ENCODE assay signal across 10 cellular contexts in genomic region chr17:4703330-4703691, GRCh38. TPM values are rescaled to one million over a fixed set of nuclear protein-coding genes. Genes with fewer than 3 reads are reported as not detected.
DNase-seq lines count a peak whose midpoint lies in the region; ATAC-seq and TF ChIP-seq lines count a peak whose summit lies in the region.
"Had no signal": no experiment of that assay in that cellular context is flagged by ENCODE, and none has a peak within 500 bp of the region (broad histone marks: within the 10 kb centered on the region; RNA-seq: fewer than 3 reads in every experiment).

No MANE protein-coding gene starts in this region.

- ATAC-seq in HG03520 (IDR thresholded peaks at IDR 0.05; ENCODE audit: unreplicated experiment) (no peak), GM21367 (IDR thresholded peaks at IDR 0.05; ENCODE audit: unreplicated experiment) (no peak), HG03354 (IDR thresholded peaks at IDR 0.05; ENCODE audit: poor library complexity, severe bottlenecking, unreplicated experiment) (no peak)

- peaks cover 69% of the 10 kb centered on the region for H3K36me3 Mint-ChIP-seq in activated T-cell treated with anti-CD3 and anti-CD28 coated beads, Interleukin-2, amount 50 U/mL, for 24 hours (ENCODE audit: low read depth)

- H3K27ac Mint-ChIP-seq in activated T-cell treated with anti-CD3 and anti-CD28 coated beads, Interleukin-2, amount 50 U/mL, for 24 hours: peak overlapping the region; percentile 99

- H3K27me3 ChIP-seq in ascending aorta (no peaks in the 10 kb centered on the region), liver (ENCODE audit: control insufficient read depth in 4 of 4, insufficient read depth in 4 of 4, low read length in 3 of 4) (no peaks in the 10 kb centered on the region), thymus (ENCODE audit: control insufficient read depth, insufficient read depth) (no peaks in the 10 kb centered on the region)

- H3K9ac ChIP-seq in liver (ENCODE audit: low read depth in 1 of 2, low read length in 2 of 2): peak overlapping the region; percentile 56 to 75

- H3K9me3 ChIP-seq in ascending aorta (no peaks in the 10 kb centered on the region), liver (ENCODE audit: control insufficient read depth in 4 of 4, low read length in 3 of 4) (no peaks in the 10 kb centered on the region), thymus (ENCODE audit: control insufficient read depth) (no peaks in the 10 kb centered on the region)

- peaks cover 0 to 6% of the 10 kb centered on the region in 2 donors for H3K4me1 ChIP-seq in ascending aorta
- peaks cover 2 to 15% (median 14%) of the 10 kb centered on the region in 4 donors for H3K4me1 ChIP-seq in liver (ENCODE audit: control insufficient read depth in 4 of 4, insufficient read depth in 4 of 4, low read length in 3 of 4)
- H3K4me1 ChIP-seq in thymus (ENCODE audit: control insufficient read depth, insufficient read depth, low read length): peaks cover 10% of the 10 kb centered on the region

- H3K27ac ChIP-seq in ascending aorta (peak overlapping the region; percentile 76 to 83), liver (ENCODE audit: low read depth in 1 of 2, low read length in 2 of 2) (peak overlapping the region; percentile 30 to 73), thymus (ENCODE audit: low read depth) (peak overlapping the region; percentile 5)

- peak overlapping the region; percentile 94 for H3K4me3 Mint-ChIP-seq in activated T-cell treated with anti-CD3 and anti-CD28 coated beads, Interleukin-2, amount 50 U/mL, for 24 hours

- no peak for DNase-seq in activated T-cell treated with anti-CD3 and anti-CD28 coated beads, Interleukin-2, amount 50 U/mL, for 24 hours
- DNase-seq in activated T-cell treated with anti-CD3 and anti-CD28 coated beads for 4 hours (no peak), ascending aorta (ENCODE audit: low spot score in 2 of 2) (no peak)

- H3K9me3 Mint-ChIP-seq in activated T-cell treated with anti-CD3 and anti-CD28 coated beads, Interleukin-2, amount 50 U/mL, for 24 hours: no peaks in the 10 kb centered on the region

- intact Hi-C loops in ascending aorta (cut with DNase I): no loop called here

- H3K4me3 ChIP-seq in ascending aorta: peak overlapping the region; percentile 92 to 94
- peak overlapping the region; percentile 69 to 95 (median 89) for H3K4me3 ChIP-seq in liver (ENCODE audit: low read depth in 1 of 3, low read length in 3 of 3)
- peak overlapping the region; percentile 99 for H3K4me3 ChIP-seq in thymus (ENCODE audit: low read length)

- H3K27me3 Mint-ChIP-seq in activated T-cell treated with anti-CD3 and anti-CD28 coated beads, Interleukin-2, amount 50 U/mL, for 24 hours: no peaks in the 10 kb centered on the region

- no peak for TF ChIP-seq RAD21 in liver (IDR thresholded peaks at IDR 0.05)

- TF ChIP-seq CTCF in ascending aorta (IDR thresholded peaks at IDR 0.05) (no peak), liver (IDR thresholded peaks at IDR 0.05; ENCODE audit: low read depth, low read length, missing input control) (no peak)

- H3K4me1 Mint-ChIP-seq in activated T-cell treated with anti-CD3 and anti-CD28 coated beads, Interleukin-2, amount 50 U/mL, for 24 hours (ENCODE audit: low read depth): peaks cover 56% of the 10 kb centered on the region

- no peaks in the 10 kb centered on the region for H3K36me3 ChIP-seq in ascending aorta
- H3K36me3 ChIP-seq in liver (ENCODE audit: control insufficient read depth in 4 of 4, insufficient read depth in 3 of 4, low read depth in 1 of 4, low read length in 3 of 4): no peaks in the 10 kb centered on the region
- H3K36me3 ChIP-seq in thymus (ENCODE audit: control insufficient read depth, insufficient read depth): no peaks in the 10 kb centered on the region

- 9% methylated on average over 15 of the region's 15 CpGs for WGBS in liver
- 10% methylated on average over 15 of the region's 15 CpGs for WGBS in thymus

TF ChIP-seq in liver, 16 proteins besides CTCF, POLR2A, EP300 and RAD21:
- TF ChIP-seq GABPA (IDR thresholded peaks at IDR 0.05 in 1 of 2, conservative IDR thresholded peaks at IDR 0.05 in 1 of 2) (no peak), MAX (IDR thresholded peaks at IDR 0.05) (no peak), RXRA (IDR thresholded peaks at IDR 0.05) (no peak), ATF3 (IDR thresholded peaks at IDR 0.05) (no peak), YY1 (IDR thresholded peaks at IDR 0.05) (no peak), JUND (IDR thresholded peaks at IDR 0.05) (no peak), HNF4A (conservative IDR thresholded peaks at IDR 0.05) (no peak), NR2F2 (IDR thresholded peaks at IDR 0.05) (no peak), FOXA2 (IDR thresholded peaks at IDR 0.05) (no peak)

RNA-seq across cellular contexts. Expression of gene PELP1, which starts 0.6 kb away (rescaled TPM):
- total RNA-seq in ascending aorta (22.8 TPM), liver (10 to 100 TPM; 14.2 to 14.8 TPM)
- polyA plus RNA-seq in liver (10 to 100 TPM in 1 of 2 donors, 1 to 10 TPM in 1; 5.1 to 12.8 TPM), thymus (26.9 TPM)

RNA-seq across cellular contexts. Expression of gene ARRB2, which starts 7.1 kb away (rescaled TPM):
- total RNA-seq in ascending aorta: 43.4 TPM
- 10 to 100 TPM; 11.8 to 14.1 TPM for total RNA-seq in liver
- 10 to 100 TPM; 13.7 to 16.5 TPM for polyA plus RNA-seq in liver
- 91.2 TPM for polyA plus RNA-seq in thymus

RNA-seq across cellular contexts. Expression of gene MED11, which starts 27.9 kb away (rescaled TPM):
- 10.9 TPM for total RNA-seq in ascending aorta
- total RNA-seq in liver: 10 to 100 TPM; 11.2 to 11.5 TPM
- polyA plus RNA-seq in liver: 10 to 100 TPM; 15.9 to 35.6 TPM
- polyA plus RNA-seq in thymus: 40.3 TPM

RNA-seq across cellular contexts. Expression of gene ZMYND15, which starts 36.3 kb away (rescaled TPM):
- total RNA-seq in ascending aorta (not detected), liver (under 1 TPM; 0.47 to 0.67 TPM)
- polyA plus RNA-seq in liver (1 to 10 TPM in 1 of 2 donors, under 1 TPM in 1; 0.75 to 2.4 TPM), thymus (3.8 TPM)
- total RNA-seq: Daoy, M059J had no signal

RNA-seq across cellular contexts. Expression of gene CXCL16, which starts 36.4 kb away (rescaled TPM):
- total RNA-seq in ascending aorta (12.5 TPM), liver (10 to 100 TPM; 10.7 to 15.3 TPM)
- polyA plus RNA-seq in liver (10 to 100 TPM; 16.9 to 41.1 TPM), thymus (32.9 TPM)

Comparison
In these comparisons a context has a peak if more than half of its experiments do, and no peak if none do; other contexts are left out.
1. H3K27ac ChIP-seq: peak in every context shown above with its lines; median percentile 80 in ascending aorta; 52 in liver; 5 in thymus.